Comparison of ENCODE assay signal across 29 cellular contexts in the genomic region with DNA sequence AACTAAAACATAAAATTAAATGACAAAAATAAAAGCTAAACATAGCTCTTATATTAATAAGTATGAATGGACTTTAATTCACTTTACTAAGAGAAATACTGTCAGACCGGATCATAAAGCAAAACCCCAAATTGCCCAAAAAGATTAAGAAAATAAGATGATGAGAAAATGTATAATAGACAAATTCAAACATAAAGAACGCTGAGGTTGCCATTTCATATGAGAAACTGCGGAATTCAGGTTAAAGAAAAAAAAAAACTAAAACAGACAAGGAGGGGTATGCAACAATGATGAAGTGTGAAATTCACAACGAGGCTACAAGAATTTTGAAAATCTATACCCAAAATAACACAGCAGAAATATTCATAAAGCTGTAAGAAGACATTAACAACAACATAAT.
"Had no signal": no experiment of that assay in that cellular context is flagged by ENCODE, and none has a peak within 500 bp of the region (broad histone marks: within the 10 kb centered on the region; RNA-seq: fewer than 3 reads in every experiment).

No MANE protein-coding gene starts in this region.

- H3K36me3 ChIP-seq: neural progenitor cell, ovary, stomach, thoracic aorta, thyroid gland, tibial nerve, upper lobe of left lung, vagina had no signal

- H3K9ac ChIP-seq: neural progenitor cell, parathyroid adenoma had no signal

- H3K4me3 Mint-ChIP-seq: naive thymus-derived CD4-positive, alpha-beta T cell; natural killer cell; nephron; neural progenitor cell; stimulated activated effector memory CD8-positive, alpha-beta T cell treated with anti-CD3 and anti-CD28 coated beads, Interleukin-12 subunit alpha, Interleukin-12 subunit beta, amount 100 ng/mL, for 72 hours; stimulated activated naive B cell treated with anti-CD40 and anti-IgM and Interleukin-4, amounts not matched to agents 10 μg/mL and 1 μg/mL and 100 μg/mL, for 72 hours; stimulated activated naive CD8-positive, alpha-beta T cell treated with anti-CD3 and anti-CD28 coated beads, Interleukin-15, Interleukin-2, amounts not matched to agents 100 ng/mL and 50 ng/mL, for 24 hours had no signal

- H3K79me2 ChIP-seq: parathyroid adenoma had no signal

- ATAC-seq: naive thymus-derived CD4-positive, alpha-beta T cell; natural killer cell; psoas muscle; right cardiac atrium; sciatic nerve; stimulated activated effector memory CD8-positive, alpha-beta T cell treated with anti-CD3 and anti-CD28 coated beads, Interleukin-12 subunit alpha, Interleukin-12 subunit beta, amount 100 ng/mL, for 72 hours; stimulated activated naive B cell treated with anti-CD40 and anti-IgM and Interleukin-4, amounts not matched to agents 10 μg/mL and 1 μg/mL and 100 μg/mL, for 72 hours had no signal

- H3K4me1 Mint-ChIP-seq: neural progenitor cell had no signal

- H3K27ac Mint-ChIP-seq: naive thymus-derived CD4-positive, alpha-beta T cell; natural killer cell; nephron; neural progenitor cell; progenitor cell of endocrine pancreas; stimulated activated effector memory CD8-positive, alpha-beta T cell treated with anti-CD3 and anti-CD28 coated beads, Interleukin-12 subunit alpha, Interleukin-12 subunit beta, amount 100 ng/mL, for 72 hours; stimulated activated naive B cell treated with anti-CD40 and anti-IgM and Interleukin-4, amounts not matched to agents 10 μg/mL and 1 μg/mL and 100 μg/mL, for 72 hours; stimulated activated naive CD8-positive, alpha-beta T cell treated with anti-CD3 and anti-CD28 coated beads, Interleukin-15, Interleukin-2, amounts not matched to agents 100 ng/mL and 50 ng/mL, for 24 hours had no signal

- FAIRE-seq: urothelium cell line had no signal

- H3K4me1 ChIP-seq: neural progenitor cell had no signal

- H3K27me3 ChIP-seq: neural progenitor cell, ovary, stomach, thyroid gland, tibial nerve, upper lobe of left lung, vagina had no signal

- H3K4me2 ChIP-seq: neural progenitor cell had no signal

- H3K36me3 Mint-ChIP-seq: neural progenitor cell; stimulated activated effector memory CD8-positive, alpha-beta T cell treated with anti-CD3 and anti-CD28 coated beads, Interleukin-12 subunit alpha, Interleukin-12 subunit beta, amount 100 ng/mL, for 72 hours had no signal

- H3K27ac ChIP-seq: neural progenitor cell, ovary, parathyroid adenoma, psoas muscle, skin epidermis, stomach, thoracic aorta, thyroid gland, tibial nerve, upper lobe of left lung, vagina had no signal

- H2AFZ ChIP-seq: neural progenitor cell, parathyroid adenoma had no signal

- H3K9me3 ChIP-seq: ovary, thyroid gland had no signal

- DNase-seq: naive thymus-derived CD4-positive, alpha-beta T cell; natural killer cell; occipital lobe; ovary; posterior cingulate gyrus; psoas muscle; right cardiac atrium; stimulated activated CD4-positive, alpha-beta T cell treated with anti-CD3 and anti-CD28 coated beads, Interleukin-15, amount 100 ng/mL, for 24 hours; stimulated activated CD4-positive, alpha-beta T cell treated with anti-CD3 and anti-CD28 coated beads, Interleukin-2, amount 100 ng/mL, for 24 hours; stimulated activated CD4-positive, alpha-beta T cell treated with anti-CD3 and anti-CD28 coated beads, Interleukin-2, amount 100 ng/mL, for 48 hours; stimulated activated CD4-positive, alpha-beta T cell treated with anti-CD3 and anti-CD28 coated beads, Interleukin-4, amount 100 ng/mL, for 24 hours; stimulated activated naive B cell treated with anti-CD40 and anti-IgM and Interleukin-4, amounts not matched to agents 10 μg/mL and 1 μg/mL and 100 μg/mL, for 72 hours; stimulated activated naive CD4-positive, alpha-beta T cell treated with Interleukin-2 at 50 U/mL for 16 hours; stomach; thyroid gland; trophoblast cell; upper lobe of left lung had no signal

- H3K4me3 ChIP-seq: neural progenitor cell, ovary, psoas muscle, skin epidermis, stomach, thoracic aorta, thyroid gland, tibial nerve, upper lobe of left lung, vagina had no signal
